Comparison of ENCODE assay signal across 9 cellular contexts in genomic region chr5:77843570-77844407, GRCh38.
DNase-seq lines count a peak whose midpoint lies in the region; ATAC-seq and TF ChIP-seq lines count a peak whose summit lies in the region.
"Had no signal": no experiment of that assay in that cellular context is flagged by ENCODE, and none has a peak within 500 bp of the region (broad histone marks: within the 10 kb centered on the region; RNA-seq: fewer than 3 reads in every experiment).

No MANE protein-coding gene starts in this region.

- H3K27me3 Mint-ChIP-seq in MCF 10A (ENCODE audit: insufficient read depth, unreplicated experiment): no peaks in the 10 kb centered on the region
- H3K27me3 Mint-ChIP-seq in naive thymus-derived CD4-positive, alpha-beta T cell: peaks cover 51 to 83% (median 63%) of the 10 kb centered on the region in 5 donors

- H3K4me1 Mint-ChIP-seq in MCF 10A (ENCODE audit: insufficient read depth, unreplicated experiment): peaks cover 12% of the 10 kb centered on the region
- H3K4me1 Mint-ChIP-seq in naive thymus-derived CD4-positive, alpha-beta T cell: peaks cover 4 to 13% (median 9%) of the 10 kb centered on the region in 7 donors

- no peak for ATAC-seq in naive thymus-derived CD4-positive, alpha-beta T cell
- ATAC-seq in HG03571 (IDR thresholded peaks at IDR 0.05; ENCODE audit: unreplicated experiment): no peak
- ATAC-seq in SK-N-SH treated with all-trans-retinoic acid at 6 μM for 48 hours: no peak
- ATAC-seq in GM19455 (IDR thresholded peaks at IDR 0.05; ENCODE audit: unreplicated experiment): no peak

- no peak overlapping the region for H3K27ac Mint-ChIP-seq in MCF 10A (ENCODE audit: low read depth, unreplicated experiment)
- H3K27ac Mint-ChIP-seq in naive thymus-derived CD4-positive, alpha-beta T cell: no peak overlapping the region

- no peaks in the 10 kb centered on the region for H3K4me1 ChIP-seq in breast epithelium
- peaks cover 0 to 16% (median 3%) of the 10 kb centered on the region in 3 donors for H3K4me1 ChIP-seq in esophagus squamous epithelium
- H3K4me1 ChIP-seq in naive thymus-derived CD4-positive, alpha-beta T cell (ENCODE audit: control insufficient read depth in 2 of 2, insufficient read depth in 2 of 2, low read length in 2 of 2): no peaks in the 10 kb centered on the region
- peaks cover 1% of the 10 kb centered on the region for H3K4me1 ChIP-seq in urinary bladder (ENCODE audit: insufficient read depth)

- CTCF ChIA-PET in MCF 10A (lab: Yijun Ruan, JAX): interaction anchor here (0.8 kb wide), 1 partner anchor 10 kb away, joined by 4 read pairs; no protein-coding TSS in a partner anchor
- CTCF ChIA-PET in naive thymus-derived CD4-positive, alpha-beta T cell (lab: Charles Lee): no interaction called here

- no peak overlapping the region for H3K27ac ChIP-seq in breast epithelium
- peak overlapping the region in 1 of 4 donors; percentile 6 for H3K27ac ChIP-seq in esophagus squamous epithelium
- H3K27ac ChIP-seq in naive thymus-derived CD4-positive, alpha-beta T cell (ENCODE audit: low read depth, low read length): no peak overlapping the region
- no peak overlapping the region for H3K27ac ChIP-seq in urinary bladder (ENCODE audit: low read depth)

- no peak for TF ChIP-seq CTCF in breast epithelium (IDR thresholded peaks at IDR 0.05)
- no peak for TF ChIP-seq CTCF in MCF 10A (IDR thresholded peaks at IDR 0.05; ENCODE audit: unreplicated experiment)
- no peak for TF ChIP-seq CTCF in esophagus squamous epithelium (IDR thresholded peaks at IDR 0.05)

- H3K27me3 ChIP-seq in breast epithelium: no peaks in the 10 kb centered on the region
- peaks cover 0 to 44% (median 0%) of the 10 kb centered on the region in 4 donors for H3K27me3 ChIP-seq in esophagus squamous epithelium
- peaks cover 0 to 7% of the 10 kb centered on the region in 2 donors for H3K27me3 ChIP-seq in naive thymus-derived CD4-positive, alpha-beta T cell (ENCODE audit: control insufficient read depth in 2 of 2, insufficient read depth in 2 of 2, low read length in 2 of 2)

- POLR2A ChIA-PET in MCF 10A (lab: Yijun Ruan, JAX): no interaction called here
- POLR2A ChIA-PET in naive thymus-derived CD4-positive, alpha-beta T cell (lab: Charles Lee): no interaction called here

- BruUV-seq in MCF 10A (replicated peaks; lab: Mats Ljungman, UMichigan): no TSS peak

- H3K36me3 Mint-ChIP-seq in MCF 10A (ENCODE audit: insufficient read depth, unreplicated experiment): no peaks in the 10 kb centered on the region
- H3K36me3 Mint-ChIP-seq in naive thymus-derived CD4-positive, alpha-beta T cell: no peaks in the 10 kb centered on the region

- H3K36me3 ChIP-seq in breast epithelium (no peaks in the 10 kb centered on the region), esophagus squamous epithelium (no peaks in the 10 kb centered on the region), urinary bladder (ENCODE audit: insufficient read depth) (no peaks in the 10 kb centered on the region)
- H3K36me3 ChIP-seq in naive thymus-derived CD4-positive, alpha-beta T cell (ENCODE audit: control insufficient read depth in 2 of 3, insufficient read depth in 3 of 3, low read length in 3 of 3): no peaks in the 10 kb centered on the region

- H3K9me3 Mint-ChIP-seq in MCF 10A (ENCODE audit: unreplicated experiment): no peaks in the 10 kb centered on the region
- peaks cover 0 to 2% (median 0%) of the 10 kb centered on the region in 11 donors for H3K9me3 Mint-ChIP-seq in naive thymus-derived CD4-positive, alpha-beta T cell

- H3K9me3 ChIP-seq in breast epithelium: no peaks in the 10 kb centered on the region
- no peaks in the 10 kb centered on the region for H3K9me3 ChIP-seq in esophagus squamous epithelium
- no peaks in the 10 kb centered on the region for H3K9me3 ChIP-seq in naive thymus-derived CD4-positive, alpha-beta T cell (ENCODE audit: control insufficient read depth in 2 of 3, low read length in 3 of 3)

- intact Hi-C loops in breast epithelium (cut with DNase I; ENCODE audit: low total_unique reads): no loop called here
- intact Hi-C loops in MCF 10A (cut with micrococcal nuclease): no loop called here
- intact Hi-C loops in esophagus squamous epithelium (cut with DNase I): no loop called here
- intact Hi-C loops in naive thymus-derived CD4-positive, alpha-beta T cell (cut with micrococcal nuclease): no loop called here

- DNase-seq in breast epithelium (ENCODE audit: low spot score in 2 of 2): no peak
- no peak for DNase-seq in MCF 10A (ENCODE audit: unreplicated experiment)
- no peak for DNase-seq in esophagus squamous epithelium (lab: John Stamatoyannopoulos, UW)
- no peak for DNase-seq in naive thymus-derived CD4-positive, alpha-beta T cell
- DNase-seq: DMS 273 treated with DMSO at 0.1 percent for 48 hours had no signal

- H3K4me3 ChIP-seq in breast epithelium (peak overlapping the region; percentile 48 to 72 (median 52)), esophagus squamous epithelium (peak overlapping the region; percentile 24 to 64 (median 40)), urinary bladder (ENCODE audit: low read depth, low read length) (peak overlapping the region; percentile 32)
- peak overlapping the region; percentile 39 for H3K4me3 ChIP-seq in naive thymus-derived CD4-positive, alpha-beta T cell (ENCODE audit: low read length)

- WGBS in esophagus squamous epithelium, 2 donors: 35 to 50% methylated on average over 23 to 24 of the region's 24 CpGs
- 29% methylated on average over 24 of the region's 24 CpGs for WGBS in urinary bladder

- TF ChIP-seq POLR2A in breast epithelium (IDR thresholded peaks at IDR 0.05): no peak
- TF ChIP-seq POLR2A in esophagus squamous epithelium (IDR thresholded peaks at IDR 0.05): no peak

- no peak overlapping the region for H3K4me3 Mint-ChIP-seq in MCF 10A (ENCODE audit: unreplicated experiment)
- peak overlapping the region; percentile 4 to 86 (median 76) for H3K4me3 Mint-ChIP-seq in naive thymus-derived CD4-positive, alpha-beta T cell

TF ChIP-seq in SK-N-SH treated with all-trans-retinoic acid at 6 μM for 48 hours, 23 proteins besides CTCF, POLR2A, EP300 and RAD21:
- TF ChIP-seq ZNF8 (CRISPR knock-in tag; IDR thresholded peaks at IDR 0.05) (no peak), RARB (CRISPR knock-in tag; IDR thresholded peaks at IDR 0.05) (no peak), POU6F1 (CRISPR knock-in tag; IDR thresholded peaks at IDR 0.05; ENCODE audit: borderline replicate concordance, low read depth) (no peak), ESRRG (CRISPR knock-in tag; IDR thresholded peaks at IDR 0.05) (no peak), ZFP3 (CRISPR knock-in tag; IDR thresholded peaks at IDR 0.05) (no peak), TCF4 (CRISPR knock-in tag; IDR thresholded peaks at IDR 0.05; ENCODE audit: borderline replicate concordance) (no peak), GLIS3 (CRISPR knock-in tag; IDR thresholded peaks at IDR 0.05) (no peak)
